Comparison of ENCODE assay signal across 8 cellular contexts in genomic region chr3:168249048-168249538, GRCh38.
DNase-seq lines count a peak whose midpoint lies in the region; ATAC-seq, FAIRE-seq and TF ChIP-seq lines count a peak whose summit lies in the region.

No MANE protein-coding gene starts in this region.

- no peak overlapping the region for H3K23ac ChIP-seq in H1 (ENCODE audit: insufficient read length)

- no peak overlapping the region for H3K14ac ChIP-seq in H1 (ENCODE audit: insufficient read length)

- H2BK5ac ChIP-seq in H1 (ENCODE audit: low read depth, low read length) = peak overlapping the region; percentile 48; the same call in 1 of the 2 replicates

- WGBS in GM23248 (ENCODE audit: low coverage in 1 of 2, low lambda C conversion rate in 2 of 2, missing lambda C conversion rate in 2 of 2), 2 experiments = 0 to 2% methylated on average over 17 to 19 of the region's 21 CpGs
- WGBS in H1 (ENCODE audit: extremely low coverage in 1 of 2, insufficient coverage in 1 of 2, insufficient read length in 1 of 2, insufficient replicate concordance in 2 of 2, low coverage in 1 of 2, low lambda C conversion rate in 2 of 2, missing lambda C conversion rate in 1 of 2), 2 experiments = 1% methylated on average over 14 of the region's 21 CpGs; no CpG with 5 or more reads in 1 of the 2 experiments

- no peak overlapping the region for H3K27ac Mint-ChIP-seq in CD8-positive, alpha-beta memory T cell

- H3K4me2 ChIP-seq in GM23248 (ENCODE audit: unreplicated experiment) (peak overlapping the region; percentile 88), H1 (ENCODE audit: insufficient read depth in 1 of 2, low read depth in 2 of 2, low read length in 2 of 2) (peak overlapping the region; percentile 95)

- H3K36me3 Mint-ChIP-seq in CD8-positive, alpha-beta memory T cell = no peaks in the 10 kb centered on the region

- no peak for FAIRE-seq in H1 (lab: Jason Lieb, UNC)

- no peaks in the 10 kb centered on the region for H3K79me1 ChIP-seq in H1 (ENCODE audit: low read depth, low read length)

- H4K20me1 ChIP-seq in GM23248 (ENCODE audit: insufficient read depth) = no peaks in the 10 kb centered on the region
- no peaks in the 10 kb centered on the region for H4K20me1 ChIP-seq in H1 (replicated peaks in 1 of 2; ENCODE audit: control insufficient read depth in 1 of 2, insufficient read depth in 2 of 2, low read length in 2 of 2)

- no peak overlapping the region for H4K91ac ChIP-seq in H1 (replicated peaks; ENCODE audit: insufficient read length, low read length)

- no peaks in the 10 kb centered on the region for H3F3A ChIP-seq in GM23248 (ENCODE audit: insufficient read depth)

- peaks cover 11% of the 10 kb centered on the region; the same call in 1 of the 2 replicates for H3K4me1 ChIP-seq in GM23248 (ENCODE audit: insufficient read depth)
- H3K4me1 ChIP-seq in H1 (replicated peaks in 1 of 4; ENCODE audit: control insufficient read depth in 3 of 4, insufficient read depth in 4 of 4, low read length in 3 of 4) = peaks cover 0 to 4% (median 2%) of the 10 kb centered on the region in 4 experiments; a peak in 2 of 7 replicates
- peaks cover 10% of the 10 kb centered on the region for H3K4me1 ChIP-seq in mucosa of stomach (ENCODE audit: control insufficient read depth, insufficient read depth, low read length)
- no peaks in the 10 kb centered on the region for H3K4me1 ChIP-seq in CD8-positive, alpha-beta memory T cell (ENCODE audit: insufficient read depth, low read length)

- H2AK5ac ChIP-seq in H1 (ENCODE audit: low read depth, low read length) = no peak overlapping the region

- TF ChIP-seq RAD21 in H1 (IDR thresholded peaks at IDR 0.05 in 1 of 2, conservative IDR thresholded peaks at IDR 0.05 in 1 of 2; ENCODE audit: low read depth in 2 of 2, low read length in 2 of 2) = no peak

- H3K4me1 Mint-ChIP-seq in CD8-positive, alpha-beta memory T cell = peaks cover 6 to 14% (median 8%) of the 10 kb centered on the region in 3 donors

- in situ Hi-C loops in GM23248 (cut with MboI) = no loop called here

- H2BK120ac ChIP-seq in H1 (replicated peaks; ENCODE audit: low read depth, low read length) = no peak overlapping the region

- H4K8ac ChIP-seq in H1 (ENCODE audit: extremely low read depth, insufficient read depth, low read length) = peak overlapping the region; percentile 93

- no peak for ATAC-seq in HG02870 (IDR thresholded peaks at IDR 0.05; ENCODE audit: unreplicated experiment)

- H3K4me3 ChIP-seq in GM08714 (ENCODE audit: low read length) (peak overlapping the region; percentile 80), GM23248 (peak overlapping the region; percentile 77), H1 (ENCODE audit: extremely low read depth in 1 of 4, insufficient read depth in 2 of 4, low read depth in 3 of 4, low read length in 4 of 4) (peak overlapping the region; percentile 47 to 84 (median 79)), mucosa of stomach (ENCODE audit: low read length) (peak overlapping the region; percentile 18)
- H3K4me3 ChIP-seq in CD8-positive, alpha-beta memory T cell (ENCODE audit: low read length) = no peak overlapping the region

- no peak overlapping the region; the same call in 1 of the 2 replicates for H3K18ac ChIP-seq in H1 (ENCODE audit: extremely low read depth, low read length)

- H3K4me3 Mint-ChIP-seq in CD8-positive, alpha-beta memory T cell = peak overlapping the region in 3 of 7 donors; percentile 6 to 66 (median 15)

- TF ChIP-seq EP300 in H1 (IDR thresholded peaks at IDR 0.05; ENCODE audit: borderline replicate concordance in 1 of 2, low read depth in 2 of 2, low read length in 2 of 2) = no peak

- no peak overlapping the region for H2BK15ac ChIP-seq in H1 (ENCODE audit: low read length)

- H3K27me3 Mint-ChIP-seq in CD8-positive, alpha-beta memory T cell = peaks cover 30 to 49% of the 10 kb centered on the region in 2 donors

- no peaks in the 10 kb centered on the region for H3K9me2 ChIP-seq in GM23248 (ENCODE audit: insufficient read depth)

- POLR2A ChIA-PET in H1 (lab: Charles Lee; ENCODE audit: partially characterized antibody) = interaction anchor here (0.8 to 2.3 kb wide), 6 partner anchors 10 to 38 kb away, joined by 3 to 10 read pairs (median 4); no protein-coding TSS in a partner anchor
- POLR2A ChIA-PET in CD8-positive, alpha-beta memory T cell (lab: Charles Lee) = no interaction called here

- CTCF ChIA-PET in H1 (lab: Charles Lee; ENCODE audit: partially characterized antibody) = interaction anchor here (1.0 to 2.0 kb wide), 8 partner anchors 9 to 598 kb away, joined by 3 to 7 read pairs (median 4); no protein-coding TSS in a partner anchor
- CTCF ChIA-PET in CD8-positive, alpha-beta memory T cell (lab: Charles Lee) = no interaction called here

- H3K23me2 ChIP-seq in H1 (ENCODE audit: low read depth, low read length) = peaks cover 19% of the 10 kb centered on the region; the same call in 1 of the 2 replicates

- TF ChIP-seq CTCF in H1 (IDR thresholded peaks at IDR 0.05; ENCODE audit: control extremely low read depth in 1 of 3, insufficient read depth in 1 of 3, low read depth in 1 of 3, low read length in 3 of 3) = no peak

- no peak overlapping the region for H3K9ac ChIP-seq in GM23248
- peak overlapping the region in 3 of 4 experiments; percentile 50 to 70 (median 65); a peak in 6 of 7 replicates for H3K9ac ChIP-seq in H1 (replicated peaks in 1 of 4; ENCODE audit: extremely low read depth in 1 of 4, low read depth in 3 of 4, low read length in 3 of 4)
- peak overlapping the region; percentile 32 for H3K9ac ChIP-seq in mucosa of stomach (ENCODE audit: low read length)

- H3K27ac ChIP-seq in GM23248 (no peak overlapping the region), H1 (ENCODE audit: low read depth, low read length) (peak overlapping the region; percentile 63; the same call in 1 of the 2 replicates)
- H3K27ac ChIP-seq in CD8-positive, alpha-beta memory T cell (ENCODE audit: low read depth, low read length) = no peak overlapping the region

- DNase-seq in GM23248 (peak; percentile 18), NCI-H2227 treated with DMSO at 0.1 percent for 48 hours (lab: John Stamatoyannopoulos, UW) (peak; percentile 91), H1 (ENCODE audit: low read depth in 1 of 2, low spot score in 2 of 2) (no peak), MV-4-11 (lab: John Stamatoyannopoulos, UW) (no peak)
- no peak for DNase-seq in CD8-positive, alpha-beta memory T cell

- no peaks in the 10 kb centered on the region for H3K36me3 ChIP-seq in GM23248 (ENCODE audit: low read depth)
- no peaks in the 10 kb centered on the region for H3K36me3 ChIP-seq in H1 (ENCODE audit: control insufficient read depth in 2 of 4, insufficient read depth in 4 of 4, low read length in 3 of 4)
- H3K36me3 ChIP-seq in mucosa of stomach (ENCODE audit: control insufficient read depth, insufficient read depth, low read length) = no peaks in the 10 kb centered on the region
- H3K36me3 ChIP-seq in CD8-positive, alpha-beta memory T cell (ENCODE audit: insufficient read depth, low read length) = no peaks in the 10 kb centered on the region

- H4K5ac ChIP-seq in H1 (ENCODE audit: insufficient read length, low read depth, low read length) = peak overlapping the region; percentile 27

- H3K4ac ChIP-seq in H1 (replicated peaks; ENCODE audit: insufficient read length, low read depth, low read length) = no peak overlapping the region

- H3K79me2 ChIP-seq in GM23248 (ENCODE audit: insufficient read depth) = no peaks in the 10 kb centered on the region
- H3K79me2 ChIP-seq in H1 (ENCODE audit: control insufficient read depth in 1 of 2, insufficient read depth in 2 of 2, low read length in 2 of 2) = 0 out of 4 replicates have a peak, but pooled peaks cover 0 to 10% of the 10 kb centered on the region in 2 experiments

- peaks cover 68% of the 10 kb centered on the region for H3K27me3 ChIP-seq in GM23248 (replicated peaks; ENCODE audit: insufficient read depth)
- H3K27me3 ChIP-seq in H1 (replicated peaks in 1 of 4; ENCODE audit: control insufficient read depth in 3 of 4, extremely low read depth in 1 of 4, insufficient read depth in 3 of 4, low read length in 3 of 4) = peaks cover 0 to 10% (median 2%) of the 10 kb centered on the region in 4 experiments; a peak in 5 of 7 replicates
- peaks cover 40% of the 10 kb centered on the region for H3K27me3 ChIP-seq in mucosa of stomach (ENCODE audit: control insufficient read depth, insufficient read depth, low read length)
- no peaks in the 10 kb centered on the region for H3K27me3 ChIP-seq in CD8-positive, alpha-beta memory T cell (ENCODE audit: insufficient read depth, low read length, poor library complexity, severe bottlenecking)

- no peak overlapping the region for H3K56ac ChIP-seq in H1 (replicated peaks; ENCODE audit: insufficient read length, low read depth, low read length)

- H3K9me3 Mint-ChIP-seq in CD8-positive, alpha-beta memory T cell = peaks cover 0 to 2% (median 0%) of the 10 kb centered on the region in 5 donors

- H2BK12ac ChIP-seq in H1 (ENCODE audit: low read depth, low read length) = peak overlapping the region; percentile 88; the same call in 1 of the 2 replicates

- H3K9me3 ChIP-seq in GM23248 (ENCODE audit: low read depth) = no peaks in the 10 kb centered on the region
- no peaks in the 10 kb centered on the region for H3K9me3 ChIP-seq in H1 (ENCODE audit: insufficient read depth in 2 of 2, low read depth in 1 of 2, low read length in 1 of 2)
- no peaks in the 10 kb centered on the region for H3K9me3 ChIP-seq in mucosa of stomach (ENCODE audit: control insufficient read depth, low read length)
- no peaks in the 10 kb centered on the region for H3K9me3 ChIP-seq in CD8-positive, alpha-beta memory T cell (ENCODE audit: low read length)

- no peak overlapping the region for H2BK20ac ChIP-seq in H1 (ENCODE audit: low read length)

- TF ChIP-seq POLR2A in H1 (IDR thresholded peaks at IDR 0.05; ENCODE audit: control extremely low read depth in 1 of 2, low read depth in 2 of 2, low read length in 2 of 2) = no peak; a peak in 1 of 3 replicates

- H2AFZ ChIP-seq in GM23248 (peak overlapping the region; percentile 73), H1 (ENCODE audit: low read length) (peak overlapping the region; percentile 95)

TF ChIP-seq in H1, 55 proteins besides CTCF, POLR2A, EP300 and RAD21 (continues in another document):
- TF ChIP-seq JUND (IDR thresholded peaks at IDR 0.05; ENCODE audit: low read length) (no peak), SAP30 (IDR thresholded peaks at IDR 0.05; ENCODE audit: insufficient read depth, insufficient replicate concordance, low read length) (peak; percentile 65), RNF2 (IDR thresholded peaks at IDR 0.05; ENCODE audit: borderline replicate concordance, low read depth, low read length, missing control alignments, poor library complexity, severe bottlenecking) (peak; percentile 14), SIN3A (conservative IDR thresholded peaks at IDR 0.05 in 1 of 2, IDR thresholded peaks at IDR 0.05 in 1 of 2; ENCODE audit: low read depth in 1 of 2, low read length in 2 of 2) (0 out of 4 replicates have a peak, but pooled peaks of 1 of the 2 experiments have one; percentile 64), RFX5 (IDR thresholded peaks at IDR 0.05; ENCODE audit: borderline replicate concordance, low read depth, low read length) (no peak), SUZ12 (IDR thresholded peaks at IDR 0.05; ENCODE audit: low read length) (0 out of 2 replicates have a peak, but pooled peaks have one; percentile 4)
- TF ChIP-seq, protein P1, sequence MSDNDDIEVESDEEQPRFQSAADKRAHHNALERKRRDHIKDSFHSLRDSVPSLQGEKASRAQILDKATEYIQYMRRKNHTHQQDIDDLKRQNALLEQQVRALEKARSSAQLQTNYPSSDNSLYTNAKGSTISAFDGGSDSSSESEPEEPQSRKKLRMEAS (IDR thresholded peaks at IDR 0.05) = no peak

Comparison
In these comparisons a context has a peak if more than half of its experiments do, and no peak if none do; other contexts are left out.
1. DNase-seq: peak in GM23248 (single experiment) and NCI-H2227 treated with DMSO at 0.1 percent for 48 hours (single experiment); none in H1 (0 of 2), CD8-positive, alpha-beta memory T cell (0 of 5) and MV-4-11 (single experiment).